8 cellular contexts compared by ENCODE assay signal in genomic region chr5:7754997-7755596, GRCh38.
DNase-seq lines count a peak whose midpoint lies in the region; ATAC-seq lines count a peak whose summit lies in the region.

No MANE protein-coding gene starts in this region.

- DNase-seq in D341Med (ENCODE audit: low spot score) (peak; percentile 80), NCI-H748 (lab: John Stamatoyannopoulos, UW; ENCODE audit: unreplicated experiment) (peak; percentile 94), iPS DF 4.7 (ENCODE audit: extremely low read depth, low spot score) (peak; percentile 62)
- peak; percentile 44 for DNase-seq in activated naive CD8-positive, alpha-beta T cell treated with anti-CD3 and anti-CD28 coated beads, Interleukin-2, amount 50 U/mL, for 24 hours
- DNase-seq in stimulated activated CD4-positive, alpha-beta T cell treated with anti-CD3 and anti-CD28 coated beads, Interleukin-4, amount 100 ng/mL, for 24 hours = peak; percentile 14

- H3K27ac Mint-ChIP-seq in activated naive CD8-positive, alpha-beta T cell treated with anti-CD3 and anti-CD28 coated beads, Interleukin-2, amount 50 U/mL, for 24 hours = no peak overlapping the region

- no peak overlapping the region for H3K4me3 Mint-ChIP-seq in activated naive CD8-positive, alpha-beta T cell treated with anti-CD3 and anti-CD28 coated beads, Interleukin-2, amount 50 U/mL, for 24 hours

- peak; percentile 82 for ATAC-seq in GM19025 (IDR thresholded peaks at IDR 0.05; ENCODE audit: low read depth, unreplicated experiment)
- ATAC-seq in HG03175 (IDR thresholded peaks at IDR 0.05; ENCODE audit: unreplicated experiment) = peak; percentile 82
- peak; percentile 49 for ATAC-seq in activated naive CD8-positive, alpha-beta T cell treated with anti-CD3 and anti-CD28 coated beads, Interleukin-2, amount 50 U/mL, for 24 hours
- ATAC-seq in GM19455 (IDR thresholded peaks at IDR 0.05; ENCODE audit: unreplicated experiment) = no peak

- H3K4me1 Mint-ChIP-seq in activated naive CD8-positive, alpha-beta T cell treated with anti-CD3 and anti-CD28 coated beads, Interleukin-2, amount 50 U/mL, for 24 hours = no peaks in the 10 kb centered on the region

- H3K9me3 Mint-ChIP-seq in activated naive CD8-positive, alpha-beta T cell treated with anti-CD3 and anti-CD28 coated beads, Interleukin-2, amount 50 U/mL, for 24 hours = no peaks in the 10 kb centered on the region

- peaks cover 14% of the 10 kb centered on the region for H3K27me3 Mint-ChIP-seq in activated naive CD8-positive, alpha-beta T cell treated with anti-CD3 and anti-CD28 coated beads, Interleukin-2, amount 50 U/mL, for 24 hours

- no peaks in the 10 kb centered on the region for H3K36me3 Mint-ChIP-seq in activated naive CD8-positive, alpha-beta T cell treated with anti-CD3 and anti-CD28 coated beads, Interleukin-2, amount 50 U/mL, for 24 hours (ENCODE audit: low read depth)

Comparison
In these comparisons a context has a peak if more than half of its experiments do, and no peak if none do; other contexts are left out.
1. DNase-seq: peak in every context shown above with its lines; median percentile 94 in NCI-H748; 80 in D341Med; 62 in iPS DF 4.7; 44 in activated naive CD8-positive, alpha-beta T cell treated with anti-CD3 and anti-CD28 coated beads, Interleukin-2, amount 50 U/mL, for 24 hours; 14 in stimulated activated CD4-positive, alpha-beta T cell treated with anti-CD3 and anti-CD28 coated beads, Interleukin-4, amount 100 ng/mL, for 24 hours.